ENCODE assay signal across 19 cellular contexts in genomic region chrX:103999234-103999633, GRCh38. TPM values are rescaled to one million over a fixed set of nuclear protein-coding genes. Genes with fewer than 3 reads are reported as not detected.
A peak's percentile ranks its signal among the peaks of the same experiment; 100 is the strongest.
DNase-seq lines count a peak whose midpoint lies in the region; ATAC-seq and TF ChIP-seq lines count a peak whose summit lies in the region.
"Had no signal": no experiment of that assay in that cellular context is flagged by ENCODE, and none has a peak within 500 bp of the region (broad histone marks: within the 10 kb centered on the region; RNA-seq: fewer than 3 reads in every experiment).

No MANE protein-coding gene starts in this region.

- ATAC-seq in GM18867 (IDR thresholded peaks at IDR 0.05; ENCODE audit: unreplicated experiment) (peak; percentile 54), GM21515 (IDR thresholded peaks at IDR 0.05; ENCODE audit: unreplicated experiment) (peak; percentile 79), HG02885 (IDR thresholded peaks at IDR 0.05; ENCODE audit: poor library complexity, unreplicated experiment) (peak; percentile 76), HG03457 (IDR thresholded peaks at IDR 0.05; ENCODE audit: unreplicated experiment) (peak; percentile 79), left colon (no peak)
- ATAC-seq: naive thymus-derived CD4-positive, alpha-beta T cell had no signal

- H3K36me3 ChIP-seq in transverse colon (no peaks in the 10 kb centered on the region), Karpas-422 (ENCODE audit: insufficient read depth, low read length) (no peaks in the 10 kb centered on the region)
- H3K36me3 ChIP-seq: SJCRH30 had no signal

- no peak overlapping the region for H3K9ac ChIP-seq in Karpas-422 (ENCODE audit: low read length)

- in situ Hi-C loops in GM13976 (cut with MboI; ENCODE audit: low sequenced_read_pairs, unreplicated experiment) (no loop called here), transverse colon (cut with MboI; ENCODE audit: low pct_ligation_motif_present in 1 of 4, low pct_unique_long_range_greater_than_20kb in 1 of 4, low sequenced_read_pairs in 3 of 4) (no loop called here)

- H3K4me1 ChIP-seq in transverse colon: no peaks in the 10 kb centered on the region
- no peaks in the 10 kb centered on the region for H3K4me1 ChIP-seq in Karpas-422 (ENCODE audit: low read length)
- H3K4me1 ChIP-seq: SJCRH30 had no signal

- no peak for TF ChIP-seq EP300 in transverse colon (IDR thresholded peaks at IDR 0.05; ENCODE audit: low read depth)

- H3K27me3 ChIP-seq in transverse colon (no peaks in the 10 kb centered on the region), Karpas-422 (ENCODE audit: low read length) (no peaks in the 10 kb centered on the region)
- H3K27me3 ChIP-seq: SJCRH30 had no signal

- H4K20me1 ChIP-seq in Karpas-422 (ENCODE audit: insufficient read depth, low read depth, low read length): no peaks in the 10 kb centered on the region

- H3K27ac ChIP-seq in transverse colon: no peak overlapping the region
- no peak overlapping the region for H3K27ac ChIP-seq in Karpas-422 (ENCODE audit: low read length)
- H3K27ac ChIP-seq: SJCRH30 had no signal

- H3K4me3 ChIP-seq in transverse colon (no peak overlapping the region), Karpas-422 (ENCODE audit: low read length) (no peak overlapping the region)
- H3K4me3 ChIP-seq: SJCRH30 had no signal

- no peaks in the 10 kb centered on the region for H3K9me3 ChIP-seq in transverse colon
- H3K9me3 ChIP-seq in Karpas-422 (ENCODE audit: low read length): no peaks in the 10 kb centered on the region
- H3K9me3 ChIP-seq: SJCRH30 had no signal

- H3K4me2 ChIP-seq in Karpas-422 (ENCODE audit: low read depth, low read length, poor library complexity, severe bottlenecking): no peak overlapping the region

- H3K79me2 ChIP-seq in Karpas-422 (ENCODE audit: low read length): no peaks in the 10 kb centered on the region

- TF ChIP-seq POLR2A in transverse colon (IDR thresholded peaks at IDR 0.05): no peak

- intact Hi-C loops in transverse colon (cut with DNase I; ENCODE audit: low total_unique reads): no loop called here
- intact Hi-C loops in left colon (cut with DNase I, micrococcal nuclease): no loop called here

- TF ChIP-seq CTCF in GM13976 (IDR thresholded peaks at IDR 0.05; ENCODE audit: borderline replicate concordance, control extremely low read depth, extremely low read depth, insufficient read depth, missing control alignments) (no peak), transverse colon (IDR thresholded peaks at IDR 0.05) (no peak)

- WGBS in transverse colon (ENCODE audit: low coverage in 1 of 2), 2 donors: 37 to 44% methylated on average over 4 to 5 of the region's 5 CpGs

- H3K9me2 ChIP-seq in Karpas-422 (replicated peaks; ENCODE audit: insufficient read depth, low read length): no peaks in the 10 kb centered on the region

- no peak overlapping the region for H2AFZ ChIP-seq in Karpas-422 (ENCODE audit: low read length)

- DNase-seq in GM13976 (ENCODE audit: low spot score): no peak
- no peak for DNase-seq in transverse colon
- DNase-seq in Karpas-422: no peak
- DNase-seq in left colon: no peak
- DNase-seq: activated CD4-positive, alpha-beta T cell treated with anti-CD3 and anti-CD28 coated beads, Interleukin-2, amount 10 ng/mL, durations not matched to agents 7 days and 5 days; activated naive CD8-positive, alpha-beta T cell treated with anti-CD3 and anti-CD28 coated beads, Interleukin-2, amount 10 ng/mL, durations not matched to agents 7 days and 5 days; COR-L47; GDM1; naive thymus-derived CD4-positive, alpha-beta T cell; NCI-H2171 treated with DMSO at 0.1 percent for 48 hours; SJCRH30; substantia nigra had no signal

RNA-seq across cellular contexts. Expression of gene H2BW1, which starts 14.3 kb away (rescaled TPM):
- total RNA-seq in transverse colon (not detected), left colon (not detected)
- not detected in 2 replicates for total RNA-seq in Karpas-422 (2014; rRNA removed; shearing (Covaris generic); ENCODE audit: low replicate concordance)
- total RNA-seq: activated CD4-positive, alpha-beta T cell treated with anti-CD3 and anti-CD28 coated beads, Interleukin-2, amount 10 ng/mL, durations not matched to agents 7 days and 5 days; activated naive CD8-positive, alpha-beta T cell treated with anti-CD3 and anti-CD28 coated beads, Interleukin-2, amount 10 ng/mL, durations not matched to agents 7 days and 5 days; cardiac septum; fibroblast of villous mesenchyme; lower leg skin; naive thymus-derived CD4-positive, alpha-beta T cell; SJCRH30 had no signal

RNA-seq across cellular contexts. Expression of gene TMSB15B, which starts 36.8 kb away (rescaled TPM):
- 1 to 10 TPM in 1 of 4 donors, under 1 TPM in 1, not detected in 2; 0.82 to 2.9 TPM for total RNA-seq in transverse colon
- 1.0 and 13.2 TPM in 2 replicates for total RNA-seq in Karpas-422 (2014; rRNA removed; shearing (Covaris generic); ENCODE audit: low replicate concordance)
- 1 to 10 TPM in 1 of 2 donors, under 1 TPM in 1; 0.98 to 1.7 TPM for total RNA-seq in left colon

RNA-seq across cellular contexts. Expression of gene H2BW2, which starts 40.5 kb away (rescaled TPM):
- total RNA-seq in transverse colon (not detected), left colon (not detected)
- not detected in 2 replicates for total RNA-seq in Karpas-422 (2014; rRNA removed; shearing (Covaris generic); ENCODE audit: low replicate concordance)
- total RNA-seq: activated naive CD8-positive, alpha-beta T cell treated with anti-CD3 and anti-CD28 coated beads, Interleukin-2, amount 10 ng/mL, durations not matched to agents 7 days and 5 days; cardiac septum; fibroblast of villous mesenchyme; lower leg skin; naive thymus-derived CD4-positive, alpha-beta T cell; SJCRH30 had no signal
